In the genomic region with DNA sequence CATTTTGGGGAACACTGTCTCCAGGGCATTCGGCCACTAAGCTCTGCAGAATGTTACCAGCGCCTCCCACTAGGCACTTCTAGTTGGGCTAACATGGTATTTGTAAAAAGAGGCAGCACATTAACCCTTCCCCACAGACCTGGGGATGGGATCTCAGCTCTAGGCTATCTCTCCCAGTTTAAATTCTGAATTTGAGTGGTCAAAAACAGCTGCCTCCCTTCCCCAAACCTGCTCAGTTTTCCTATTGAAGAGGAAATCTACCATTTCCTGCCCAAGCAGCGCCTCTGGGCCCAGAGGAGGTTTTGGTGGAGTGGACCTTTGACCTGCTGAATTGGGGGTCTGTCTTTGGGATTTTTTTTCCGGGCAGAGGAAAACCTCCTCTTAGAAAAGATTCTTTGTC, we compare ENCODE assay signal across 19 cellular contexts. TPM values are rescaled to one million over a fixed set of nuclear protein-coding genes. Genes with fewer than 3 reads are reported as not detected.
DNase-seq lines count a peak whose midpoint lies in the region; ATAC-seq and TF ChIP-seq lines count a peak whose summit lies in the region.
"Had no signal": no experiment of that assay in that cellular context is flagged by ENCODE, and none has a peak within 500 bp of the region (broad histone marks: within the 10 kb centered on the region; RNA-seq: fewer than 3 reads in every experiment).

No MANE protein-coding gene starts in this region.

- H2BK5ac ChIP-seq in mesendoderm (ENCODE audit: low read length): no peak overlapping the region

- peak overlapping the region; percentile 25 for H3K18ac ChIP-seq in mesendoderm (ENCODE audit: low read length)

- H3K4me1 ChIP-seq in mammary epithelial cell (ENCODE audit: insufficient read depth, low read length): peaks cover 4% of the 10 kb centered on the region
- no peaks in the 10 kb centered on the region for H3K4me1 ChIP-seq in breast epithelium
- peaks cover 8% of the 10 kb centered on the region for H3K4me1 ChIP-seq in mesendoderm (ENCODE audit: control insufficient read depth, low read depth, low read length)

- DNase-seq in mammary epithelial cell (no peak), breast epithelium (ENCODE audit: low spot score in 2 of 2) (no peak), WTC11 (ENCODE audit: low spot score) (no peak), mesendoderm (peak; percentile 22), progenitor cell of endocrine pancreas (ENCODE audit: low spot score, unreplicated experiment) (no peak), NCI-H345 treated with DMSO at 0.1 percent for 48 hours (lab: John Stamatoyannopoulos, UW; ENCODE audit: unreplicated experiment) (no peak), SW480 (ENCODE audit: low spot score) (no peak)
- no peak for DNase-seq in stimulated activated CD4-positive, alpha-beta T cell treated with anti-CD3 and anti-CD28 coated beads, Interleukin-2, amount 100 ng/mL, for 48 hours
- DNase-seq: H7; MV-4-11; NCI-H1436; NCI-H2081; NCI-H2227 treated with DMSO at 0.1 percent for 48 hours; NCI-H526; NK-92 treated with Interleukin-12 subunit alpha and Interleukin-12 subunit beta, amount 100 ng/mL, for 24 hours; OCI-M1 had no signal

- H3K27ac ChIP-seq in mammary epithelial cell (ENCODE audit: insufficient read depth, low read depth, low read length): no peak overlapping the region
- H3K27ac ChIP-seq in breast epithelium: peak overlapping the region in 1 of 2 donors; percentile 25
- peak overlapping the region; percentile 9 for H3K27ac ChIP-seq in mesendoderm (ENCODE audit: low read depth, low read length)
- H3K27ac ChIP-seq: 22Rv1; BLaER1 treated with 17β-estradiol and CSF1 and Interleukin-3, amounts not matched to agents 10 nM and 100 nM; RWPE1 had no signal

- intact Hi-C loops in mammary epithelial cell (cut with micrococcal nuclease): no loop called here
- intact Hi-C loops in breast epithelium (cut with DNase I; ENCODE audit: low total_unique reads): no loop called here

- H3K79me1 ChIP-seq in mesendoderm (ENCODE audit: low read length): no peaks in the 10 kb centered on the region

- H3K36me3 Mint-ChIP-seq in WTC11 (no peaks in the 10 kb centered on the region), progenitor cell of endocrine pancreas (ENCODE audit: insufficient read depth) (no peaks in the 10 kb centered on the region)

- no peak overlapping the region for H3K4ac ChIP-seq in mesendoderm (ENCODE audit: low read depth, low read length)

- H3K23ac ChIP-seq in mesendoderm (ENCODE audit: low read length): no peak overlapping the region

- H2AK5ac ChIP-seq in mesendoderm (ENCODE audit: low read length): no peak overlapping the region

- no peaks in the 10 kb centered on the region for H4K20me1 ChIP-seq in mammary epithelial cell (ENCODE audit: insufficient read depth, low read length)
- H4K20me1 ChIP-seq: BLaER1 treated with 17β-estradiol and CSF1 and Interleukin-3, amounts not matched to agents 10 nM and 100 nM had no signal

- TF ChIP-seq CTCF in mammary epithelial cell (conservative IDR thresholded peaks at IDR 0.05 in 1 of 2, IDR thresholded peaks at IDR 0.05 in 1 of 2; ENCODE audit: extremely low read depth in 1 of 2, insufficient read depth in 1 of 2, low read depth in 1 of 2, low read length in 2 of 2): no peak
- TF ChIP-seq CTCF in breast epithelium (IDR thresholded peaks at IDR 0.05): no peak
- TF ChIP-seq CTCF in WTC11 (IDR thresholded peaks at IDR 0.05): no peak
- no peak for TF ChIP-seq CTCF in progenitor cell of endocrine pancreas (IDR thresholded peaks at IDR 0.05; ENCODE audit: unreplicated experiment)

- H3K36me3 ChIP-seq in mammary epithelial cell (ENCODE audit: insufficient read depth, low read length) (no peaks in the 10 kb centered on the region), breast epithelium (no peaks in the 10 kb centered on the region), mesendoderm (ENCODE audit: control insufficient read depth, insufficient read depth, low read length) (no peaks in the 10 kb centered on the region)
- H3K36me3 ChIP-seq: BLaER1 treated with 17β-estradiol and CSF1 and Interleukin-3, amounts not matched to agents 10 nM and 100 nM had no signal

- H2AFZ ChIP-seq in mammary epithelial cell (ENCODE audit: low read depth, low read length): peak overlapping the region; percentile 5

- CTCF ChIA-PET in mammary epithelial cell (lab: Charles Lee; ENCODE audit: low non-redundant PET): interaction anchor here (0.5 kb wide), 1 partner anchor 11 kb away, joined by 4 read pairs; no protein-coding TSS in a partner anchor
- CTCF ChIA-PET in WTC11 (lab: Charles Lee): interaction anchor here (1.3 kb wide), 1 partner anchor 9 kb away, joined by 3 read pairs; no protein-coding TSS in a partner anchor

- in situ Hi-C loops in mammary epithelial cell (cut with MboI; ENCODE audit: low sequenced_read_pairs in 2 of 2): no loop called here

- H3K4me3 ChIP-seq in mammary epithelial cell (replicated peaks in 1 of 3; ENCODE audit: insufficient read depth in 1 of 3, low read depth in 2 of 3, low read length in 3 of 3): no peak overlapping the region
- no peak overlapping the region for H3K4me3 ChIP-seq in breast epithelium
- H3K4me3 ChIP-seq in mesendoderm (ENCODE audit: low read length): no peak overlapping the region
- H3K4me3 ChIP-seq: BLaER1 treated with 17β-estradiol and CSF1 and Interleukin-3, amounts not matched to agents 10 nM and 100 nM had no signal

- TF ChIP-seq POLR2A in breast epithelium (IDR thresholded peaks at IDR 0.05): no peak

- H4K5ac ChIP-seq in mesendoderm (ENCODE audit: low read length): no peak overlapping the region

- H3K27ac Mint-ChIP-seq in WTC11 (peak overlapping the region; percentile 71), progenitor cell of endocrine pancreas (peak overlapping the region; percentile 35)

- H2BK120ac ChIP-seq in mesendoderm (ENCODE audit: low read depth, low read length): peak overlapping the region; percentile 17

- no TSS peak for BruUV-seq in mammary epithelial cell (replicated peaks; lab: Mats Ljungman, UMichigan)

- peak overlapping the region; percentile 26 for H3K56ac ChIP-seq in mesendoderm (ENCODE audit: low read length)

- no peak overlapping the region for H3K9ac ChIP-seq in mammary epithelial cell (ENCODE audit: insufficient read depth, low read length)
- no peak overlapping the region for H3K9ac ChIP-seq in mesendoderm (ENCODE audit: low read length)
- H3K9ac ChIP-seq: BLaER1 treated with 17β-estradiol and CSF1 and Interleukin-3, amounts not matched to agents 10 nM and 100 nM had no signal

- WGBS in mammary epithelial cell (ENCODE audit: low coverage, missing lambda C conversion rate): 70% methylated on average over 4 of the region's 4 CpGs
- no CpG with 5 or more reads among the region's 4 CpGs for WGBS in mesendoderm (ENCODE audit: extremely low coverage, insufficient coverage, low lambda C conversion rate)

- H3K9me3 ChIP-seq in mammary epithelial cell (replicated peaks; ENCODE audit: insufficient read depth, low read length) (no peaks in the 10 kb centered on the region), breast epithelium (no peaks in the 10 kb centered on the region)
- H3K9me3 ChIP-seq: BLaER1 treated with 17β-estradiol and CSF1 and Interleukin-3, amounts not matched to agents 10 nM and 100 nM had no signal

- H3K4me3 Mint-ChIP-seq in WTC11: no peak overlapping the region
- no peak overlapping the region for H3K4me3 Mint-ChIP-seq in progenitor cell of endocrine pancreas (ENCODE audit: low read depth)

- H2BK15ac ChIP-seq in mesendoderm (replicated peaks; ENCODE audit: low read depth): no peak overlapping the region

- no peak overlapping the region for H4K8ac ChIP-seq in mesendoderm (ENCODE audit: low read depth, low read length)

- peak; percentile 62 for ATAC-seq in WTC11

- H3K4me2 ChIP-seq in mammary epithelial cell (ENCODE audit: insufficient read depth, low read depth, low read length) (no peak overlapping the region), mesendoderm (ENCODE audit: low read length) (no peak overlapping the region)
- H3K4me2 ChIP-seq: BLaER1 treated with 17β-estradiol and CSF1 and Interleukin-3, amounts not matched to agents 10 nM and 100 nM had no signal

- H3K4me1 Mint-ChIP-seq in WTC11 (peaks cover 69% of the 10 kb centered on the region), progenitor cell of endocrine pancreas (ENCODE audit: low read depth) (peaks cover 50% of the 10 kb centered on the region)

- dilution Hi-C loops in mammary epithelial cell (cut with HindIII; ENCODE audit: low sequenced_read_pairs): no loop called here

- no peaks in the 10 kb centered on the region for H3K9me3 Mint-ChIP-seq in WTC11
- H3K9me3 Mint-ChIP-seq in progenitor cell of endocrine pancreas (ENCODE audit: low read depth): no peaks in the 10 kb centered on the region

- H3K27me3 ChIP-seq in mammary epithelial cell (ENCODE audit: insufficient read depth, low read length): no peaks in the 10 kb centered on the region
- H3K27me3 ChIP-seq in breast epithelium: no peaks in the 10 kb centered on the region
- no peaks in the 10 kb centered on the region for H3K27me3 ChIP-seq in mesendoderm (ENCODE audit: insufficient read depth, low read length, poor library complexity)
- H3K27me3 ChIP-seq: BLaER1 treated with 17β-estradiol and CSF1 and Interleukin-3, amounts not matched to agents 10 nM and 100 nM had no signal

- H3K79me2 ChIP-seq in mammary epithelial cell (ENCODE audit: insufficient read depth, low read length) (no peaks in the 10 kb centered on the region), mesendoderm (ENCODE audit: control insufficient read depth, insufficient read depth, low read length) (no peaks in the 10 kb centered on the region)

- POLR2A ChIA-PET in WTC11 (lab: Charles Lee): no interaction called here

- H3K27me3 Mint-ChIP-seq in WTC11 (ENCODE audit: low read depth): no peaks in the 10 kb centered on the region; the same call in 1 of the 2 replicates
- H3K27me3 Mint-ChIP-seq in progenitor cell of endocrine pancreas: no peaks in the 10 kb centered on the region

TF ChIP-seq in WTC11, 78 proteins besides CTCF, POLR2A, EP300 and RAD21 (continues in another document):
- TF ChIP-seq, protein P1, sequence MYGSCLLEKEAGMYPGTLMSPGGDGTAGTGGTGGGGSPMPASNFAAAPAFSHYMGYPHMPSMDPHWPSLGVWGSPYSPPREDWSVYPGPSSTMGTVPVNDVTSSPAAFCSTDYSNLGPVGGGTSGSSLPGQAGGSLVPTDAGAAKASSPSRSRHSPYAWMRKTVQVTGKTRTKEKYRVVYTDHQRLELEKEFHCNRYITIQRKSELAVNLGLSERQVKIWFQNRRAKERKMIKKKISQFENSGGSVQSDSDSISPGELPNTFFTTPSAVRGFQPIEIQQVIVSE (CRISPR knock-in tag; IDR thresholded peaks at IDR 0.05; ENCODE audit: borderline replicate concordance): no peak
- TF ChIP-seq TCF7 (CRISPR knock-in tag; IDR thresholded peaks at IDR 0.05; ENCODE audit: low read depth): no peak
- no peak for TF ChIP-seq MXD4 (CRISPR knock-in tag; IDR thresholded peaks at IDR 0.05; ENCODE audit: borderline replicate concordance)
- TF ChIP-seq ZNF423 (CRISPR knock-in tag; IDR thresholded peaks at IDR 0.05): no peak
- no peak for TF ChIP-seq NR3C1 (CRISPR knock-in tag; conservative IDR thresholded peaks at IDR 0.05; ENCODE audit: low read depth)

RNA-seq across cellular contexts. Expression of gene ENC1, which starts 53.2 kb away (rescaled TPM):
- total RNA-seq in mammary epithelial cell (100 to 1,000 TPM in 1 of 2 donors, 10 to 100 TPM in 1; 42.4 to 392 TPM), breast epithelium (10 to 100 TPM in 2 of 3 donors, 1 to 10 TPM in 1; 8.3 to 16.7 (median 13.8) TPM), WTC11 (2021) (10.7 to 18.3 TPM (median 11.4 TPM) in 3 replicates), progenitor cell of endocrine pancreas (71.7 and 78.7 TPM in 2 replicates)
- polyA plus RNA-seq in mammary epithelial cell: 41.6 TPM
- polyA minus RNA-seq in mammary epithelial cell: 117 TPM
- 16.0 TPM for polyA plus RNA-seq in mesendoderm (2013, experiment 1 of 2)
- 14.6 TPM for polyA plus RNA-seq in mesendoderm (2013, experiment 2 of 2)
